In the genomic region with DNA sequence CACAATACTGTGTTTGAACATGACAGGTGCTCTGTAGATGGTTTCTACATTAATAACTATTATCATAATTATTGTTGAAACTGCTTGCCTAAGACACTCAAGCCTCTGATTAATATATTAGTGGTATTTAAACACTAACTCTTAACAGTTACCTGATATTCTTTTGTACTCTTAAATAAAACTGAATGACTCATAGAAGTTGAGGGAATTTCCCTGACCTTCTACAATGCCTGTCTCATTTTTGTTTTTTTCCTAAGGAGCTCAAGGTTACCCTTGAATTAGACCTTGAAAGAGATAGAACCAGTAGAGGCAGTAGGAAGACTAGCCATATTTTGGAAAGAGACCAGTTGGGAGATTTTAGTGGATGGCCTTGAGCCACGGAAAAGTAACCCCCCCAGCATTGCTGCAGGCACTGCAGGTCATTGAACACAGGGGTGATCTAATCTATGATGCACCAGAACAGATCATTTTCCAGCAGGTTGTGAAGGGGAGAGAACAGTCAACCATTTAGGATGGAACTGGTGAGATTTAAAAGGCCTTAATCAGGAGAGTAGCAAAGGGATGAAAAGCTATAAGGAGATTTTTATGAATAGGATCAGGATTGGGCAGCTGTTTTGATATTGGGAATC, we compare ENCODE assay signal across 17 cellular contexts.
DNase-seq lines count a peak whose midpoint lies in the region; TF ChIP-seq lines count a peak whose summit lies in the region.
"Had no signal": no experiment of that assay in that cellular context is flagged by ENCODE, and none has a peak within 500 bp of the region (broad histone marks: within the 10 kb centered on the region; RNA-seq: fewer than 3 reads in every experiment).

No MANE protein-coding gene starts in this region.

- intact Hi-C loops in mammary epithelial cell (cut with micrococcal nuclease) (no loop called here), MCF 10A (cut with micrococcal nuclease) (no loop called here)

- no peaks in the 10 kb centered on the region for H3K4me1 ChIP-seq in mammary epithelial cell (ENCODE audit: insufficient read depth, low read length)
- H3K4me1 ChIP-seq: SJCRH30 had no signal

- in situ Hi-C loops in mammary epithelial cell (cut with MboI; ENCODE audit: low sequenced_read_pairs in 2 of 2): no loop called here

- no peaks in the 10 kb centered on the region for H3K36me3 Mint-ChIP-seq in MCF 10A (ENCODE audit: insufficient read depth, unreplicated experiment)
- H3K36me3 Mint-ChIP-seq: CD14-positive monocyte had no signal

- TF ChIP-seq CTCF in mammary epithelial cell (conservative IDR thresholded peaks at IDR 0.05 in 1 of 2, IDR thresholded peaks at IDR 0.05 in 1 of 2; ENCODE audit: extremely low read depth in 1 of 2, insufficient read depth in 1 of 2, low read depth in 1 of 2, low read length in 2 of 2) (no peak), MCF 10A (IDR thresholded peaks at IDR 0.05; ENCODE audit: unreplicated experiment) (no peak), epithelial cell of esophagus (IDR thresholded peaks at IDR 0.05; ENCODE audit: insufficient read depth, low read depth, low read length, missing control alignments) (no peak)

- CTCF ChIA-PET in mammary epithelial cell (lab: Charles Lee; ENCODE audit: low non-redundant PET) (no interaction called here), MCF 10A (lab: Yijun Ruan, JAX) (interaction anchor here (0.6 to 7.7 kb wide), 18 partner anchors 14 to 476 kb away, joined by 3 to 183 read pairs (median 4); no protein-coding TSS in a partner anchor)

- H3K27ac Mint-ChIP-seq in MCF 10A (ENCODE audit: low read depth, unreplicated experiment): no peak overlapping the region
- H3K27ac Mint-ChIP-seq: CD14-positive monocyte had no signal

- no peaks in the 10 kb centered on the region for H3K27me3 ChIP-seq in mammary epithelial cell (ENCODE audit: insufficient read depth, low read length)
- H3K27me3 ChIP-seq: SJCRH30 had no signal

- H3K27me3 Mint-ChIP-seq in MCF 10A (ENCODE audit: insufficient read depth, unreplicated experiment): no peaks in the 10 kb centered on the region
- H3K27me3 Mint-ChIP-seq: B cell had no signal

- H3K9me3 Mint-ChIP-seq in MCF 10A (ENCODE audit: unreplicated experiment): no peaks in the 10 kb centered on the region

- dilution Hi-C loops in mammary epithelial cell (cut with HindIII; ENCODE audit: low sequenced_read_pairs): no loop called here

- H3K79me2 ChIP-seq in mammary epithelial cell (ENCODE audit: insufficient read depth, low read length): no peaks in the 10 kb centered on the region

- no peak overlapping the region for H3K4me3 Mint-ChIP-seq in MCF 10A (ENCODE audit: unreplicated experiment)
- H3K4me3 Mint-ChIP-seq: B cell, CD14-positive monocyte had no signal

- H3K4me1 Mint-ChIP-seq in MCF 10A (ENCODE audit: insufficient read depth, unreplicated experiment): no peaks in the 10 kb centered on the region
- H3K4me1 Mint-ChIP-seq: CD14-positive monocyte had no signal

- POLR2A ChIA-PET in MCF 10A (lab: Yijun Ruan, JAX): interaction anchor here (0.7 to 1.3 kb wide), 2 partner anchors 27 to 730 kb away, joined by 3 to 4 read pairs; no protein-coding TSS in a partner anchor

- H3K9me3 ChIP-seq in mammary epithelial cell (replicated peaks; ENCODE audit: insufficient read depth, low read length): no peaks in the 10 kb centered on the region
- H3K9me3 ChIP-seq: SJCRH30 had no signal

- BruUV-seq in mammary epithelial cell (replicated peaks; lab: Mats Ljungman, UMichigan) (no TSS peak), MCF 10A (replicated peaks; lab: Mats Ljungman, UMichigan) (no TSS peak)

- no peak overlapping the region for H3K4me3 ChIP-seq in mammary epithelial cell (replicated peaks in 1 of 3; ENCODE audit: insufficient read depth in 1 of 3, low read depth in 2 of 3, low read length in 3 of 3)
- H3K4me3 ChIP-seq in epithelial cell of esophagus (ENCODE audit: low read length): no peak overlapping the region
- H3K4me3 ChIP-seq: SJCRH30 had no signal

- H3K27ac ChIP-seq in mammary epithelial cell (ENCODE audit: insufficient read depth, low read depth, low read length): no peak overlapping the region
- H3K27ac ChIP-seq: SJCRH30 had no signal

- no peak overlapping the region for H3K9ac ChIP-seq in mammary epithelial cell (ENCODE audit: insufficient read depth, low read length)

- H3K36me3 ChIP-seq in mammary epithelial cell (ENCODE audit: insufficient read depth, low read length): no peaks in the 10 kb centered on the region
- H3K36me3 ChIP-seq: SJCRH30 had no signal

- H2AFZ ChIP-seq in mammary epithelial cell (ENCODE audit: low read depth, low read length): no peak overlapping the region

- no peaks in the 10 kb centered on the region for H4K20me1 ChIP-seq in mammary epithelial cell (ENCODE audit: insufficient read depth, low read length)

- 91% methylated on average over 1 of the region's 1 CpG for WGBS in mammary epithelial cell (ENCODE audit: low coverage, missing lambda C conversion rate)

- H3K4me2 ChIP-seq in mammary epithelial cell (ENCODE audit: insufficient read depth, low read depth, low read length): no peak overlapping the region

- DNase-seq in mammary epithelial cell: peak; percentile 22
- no peak for DNase-seq in MCF 10A (ENCODE audit: unreplicated experiment)
- peak; percentile 63 for DNase-seq in epithelial cell of esophagus (ENCODE audit: low read depth)
- peak; percentile 73 for DNase-seq in kidney glomerular epithelial cell (lab: John Stamatoyannopoulos, UW)
- DNase-seq in Ammon's horn (ENCODE audit: low spot score): no peak
- no peak for DNase-seq in activated CD4-positive, alpha-beta T cell treated with anti-CD3 and anti-CD28 coated beads for 4 hours
- DNase-seq in SHP77 (lab: John Stamatoyannopoulos, UW): no peak
- DNase-seq in medulla oblongata (ENCODE audit: extremely low spot score): no peak
- DNase-seq: DMS79, IMR-90, NCI-H1436, NCI-H187 treated with DMSO at 0.1 percent for 48 hours, NCI-H2227 treated with DMSO at 0.1 percent for 48 hours, NCI-H510A, SJCRH30 had no signal

Comparison
In these comparisons a context has a peak if more than half of its experiments do, and no peak if none do; other contexts are left out.
1. DNase-seq: peak in mammary epithelial cell (single experiment), epithelial cell of esophagus (single experiment) and kidney glomerular epithelial cell (single experiment); none in MCF 10A (single experiment), Ammon's horn (single experiment), activated CD4-positive, alpha-beta T cell treated with anti-CD3 and anti-CD28 coated beads for 4 hours (0 of 2), SHP77 (0 of 2) and medulla oblongata (single experiment).